ENCODE assay signal across 29 cellular contexts in the genomic region with DNA sequence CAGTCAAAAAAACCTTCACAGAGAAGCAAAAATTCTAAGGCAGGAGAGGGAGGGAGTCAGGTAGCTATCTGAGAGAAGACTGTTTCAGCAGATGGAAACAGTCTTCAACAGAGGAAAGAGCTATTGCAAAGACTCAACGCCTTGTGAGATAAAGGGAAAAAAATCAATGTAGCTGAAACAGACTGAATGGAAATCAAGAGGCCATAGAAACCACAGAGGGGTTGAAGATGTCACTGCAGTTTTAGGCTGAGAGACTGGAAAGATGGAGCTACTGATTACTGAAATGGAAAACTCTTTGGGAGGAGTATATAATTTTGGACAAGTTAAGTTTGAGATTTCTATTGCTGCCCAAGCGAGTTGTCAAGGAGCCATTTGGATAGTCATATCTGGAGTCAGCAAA. TPM values are rescaled to one million over a fixed set of nuclear protein-coding genes. Genes with fewer than 3 reads are reported as not detected.
"Had no signal": no experiment of that assay in that cellular context is flagged by ENCODE, and none has a peak within 500 bp of the region (broad histone marks: within the 10 kb centered on the region; RNA-seq: fewer than 3 reads in every experiment).

No MANE protein-coding gene starts in this region.

- H3K4me1 Mint-ChIP-seq: activated B cell treated with CpG ODN at 0.5 μM for 24 hours; activated naive CD4-positive, alpha-beta T cell treated with anti-CD3 and anti-CD28 coated beads, Interleukin-2, amount 50 U/mL, for 24 hours; activated naive CD8-positive, alpha-beta T cell treated with anti-CD3 and anti-CD28 coated beads, Interleukin-2, amount 50 U/mL, for 24 hours; mesothelial cell of epicardium; naive B cell; nephron progenitor cell; stimulated activated effector memory CD8-positive, alpha-beta T cell treated with anti-CD3 and anti-CD28 coated beads, Interleukin-12 subunit alpha, Interleukin-12 subunit beta, amount 100 ng/mL, for 72 hours had no signal

- ATAC-seq: activated CD8-positive, alpha-beta memory T cell treated with anti-CD3 and anti-CD28 coated beads, Interleukin-2, amount 10 ng/mL, durations not matched to agents 7 days and 5 days; activated CD8-positive, alpha-beta T cell treated with anti-CD3 and anti-CD28 coated beads, Interleukin-2, amount 10 ng/mL, durations not matched to agents 7 days and 5 days; activated naive CD8-positive, alpha-beta T cell treated with anti-CD3 and anti-CD28 coated beads, Interleukin-2, amount 50 U/mL, for 24 hours; gastroesophageal sphincter; left colon; psoas muscle; stimulated activated effector memory CD8-positive, alpha-beta T cell treated with anti-CD3 and anti-CD28 coated beads, Interleukin-12 subunit alpha, Interleukin-12 subunit beta, amount 100 ng/mL, for 72 hours had no signal

- H3K4me3 Mint-ChIP-seq: activated B cell treated with CpG ODN at 0.5 μM for 24 hours; activated CD8-positive, alpha-beta memory T cell treated with anti-CD3 and anti-CD28 coated beads, Interleukin-2, amount 10 ng/mL, durations not matched to agents 7 days and 5 days; activated CD8-positive, alpha-beta T cell treated with anti-CD3 and anti-CD28 coated beads, Interleukin-2, amount 10 ng/mL, durations not matched to agents 7 days and 5 days; activated naive CD4-positive, alpha-beta T cell treated with anti-CD3 and anti-CD28 coated beads, Interleukin-2, amount 50 U/mL, for 24 hours; activated naive CD8-positive, alpha-beta T cell treated with anti-CD3 and anti-CD28 coated beads, Interleukin-2, amount 50 U/mL, for 24 hours; mesothelial cell of epicardium; naive B cell; nephron progenitor cell; stimulated activated effector memory CD8-positive, alpha-beta T cell treated with anti-CD3 and anti-CD28 coated beads, Interleukin-12 subunit alpha, Interleukin-12 subunit beta, amount 100 ng/mL, for 72 hours; stimulated activated naive CD8-positive, alpha-beta T cell treated with anti-CD3 and anti-CD28 coated beads, Interleukin-15, Interleukin-2, amounts not matched to agents 100 ng/mL and 50 ng/mL, for 24 hours had no signal

- H3K27me3 ChIP-seq: gastroesophageal sphincter, sigmoid colon had no signal

- H2AFZ ChIP-seq: parathyroid adenoma had no signal

- H3K4me1 ChIP-seq: parathyroid adenoma, psoas muscle had no signal

- H3K36me3 Mint-ChIP-seq: activated naive CD4-positive, alpha-beta T cell treated with anti-CD3 and anti-CD28 coated beads, Interleukin-2, amount 50 U/mL, for 24 hours; mesothelial cell of epicardium; naive B cell; stimulated activated effector memory CD8-positive, alpha-beta T cell treated with anti-CD3 and anti-CD28 coated beads, Interleukin-12 subunit alpha, Interleukin-12 subunit beta, amount 100 ng/mL, for 72 hours had no signal

- H3K27ac ChIP-seq: gastroesophageal sphincter, parathyroid adenoma, psoas muscle, sigmoid colon, thoracic aorta had no signal

- H3K36me3 ChIP-seq: gastroesophageal sphincter, sigmoid colon, thoracic aorta had no signal

- H3K9me3 ChIP-seq: gastroesophageal sphincter, psoas muscle, sigmoid colon, thoracic aorta had no signal

- H3K9me3 Mint-ChIP-seq: activated B cell treated with CpG ODN at 0.5 μM for 24 hours; activated naive CD4-positive, alpha-beta T cell treated with anti-CD3 and anti-CD28 coated beads, Interleukin-2, amount 50 U/mL, for 24 hours; activated naive CD8-positive, alpha-beta T cell treated with anti-CD3 and anti-CD28 coated beads, Interleukin-2, amount 50 U/mL, for 24 hours; activated T-helper 2 cell treated with anti-CD3 and anti-CD28 coated beads, Interferon-gamma antibody, Interleukin-2, Interleukin-4, amounts not matched to agents 10 μg/mL and 5 μg/mL and 100 μg/mL, durations not matched to agents 14 hours and 24 hours and 36 hours; mesothelial cell of epicardium; nephron progenitor cell; stimulated activated effector memory CD8-positive, alpha-beta T cell treated with anti-CD3 and anti-CD28 coated beads, Interleukin-12 subunit alpha, Interleukin-12 subunit beta, amount 100 ng/mL, for 72 hours; stimulated activated naive CD8-positive, alpha-beta T cell treated with anti-CD3 and anti-CD28 coated beads, Interleukin-15, Interleukin-2, amounts not matched to agents 100 ng/mL and 50 ng/mL, for 24 hours had no signal

- DNase-seq: activated B cell treated with CpG ODN at 0.5 μM for 24 hours; activated CD4-positive, alpha-beta T cell treated with anti-CD3 and anti-CD28 coated beads, Interleukin-2, amount 50 U/mL, for 1 hour; activated CD8-positive, alpha-beta memory T cell treated with anti-CD3 and anti-CD28 coated beads, Interleukin-2, amount 10 ng/mL, durations not matched to agents 7 days and 5 days; activated CD8-positive, alpha-beta T cell treated with anti-CD3 and anti-CD28 coated beads, Interleukin-2, amount 10 ng/mL, durations not matched to agents 7 days and 5 days; activated naive CD8-positive, alpha-beta T cell treated with anti-CD3 and anti-CD28 coated beads, Interleukin-2, amount 50 U/mL, for 24 hours; activated T-cell treated with anti-CD3 and anti-CD28 coated beads, Interleukin-2, amount 50 U/mL, for 48 hours; amygdala; caudate nucleus; effector CD4-positive, alpha-beta T cell; erythroblast; hippocampal formation; kidney; left colon; naive B cell; nephron progenitor cell; occipital lobe; psoas muscle; sigmoid colon; small intestine; stimulated activated CD4-positive, alpha-beta T cell treated with anti-CD3 and anti-CD28 coated beads, Interleukin-4, amount 100 ng/mL, for 24 hours; trophoblast cell had no signal

- H3K9ac ChIP-seq: parathyroid adenoma had no signal

- H3K27me3 Mint-ChIP-seq: activated B cell treated with CpG ODN at 0.5 μM for 24 hours; activated CD8-positive, alpha-beta memory T cell treated with anti-CD3 and anti-CD28 coated beads, Interleukin-2, amount 10 ng/mL, durations not matched to agents 7 days and 5 days; activated naive CD8-positive, alpha-beta T cell treated with anti-CD3 and anti-CD28 coated beads, Interleukin-2, amount 50 U/mL, for 24 hours; naive B cell; stimulated activated naive CD8-positive, alpha-beta T cell treated with anti-CD3 and anti-CD28 coated beads, Interleukin-15, Interleukin-2, amounts not matched to agents 100 ng/mL and 50 ng/mL, for 24 hours had no signal

- H3K79me2 ChIP-seq: parathyroid adenoma had no signal

- H3K27ac Mint-ChIP-seq: activated B cell treated with CpG ODN at 0.5 μM for 24 hours; activated CD8-positive, alpha-beta memory T cell treated with anti-CD3 and anti-CD28 coated beads, Interleukin-2, amount 10 ng/mL, durations not matched to agents 7 days and 5 days; activated CD8-positive, alpha-beta T cell treated with anti-CD3 and anti-CD28 coated beads, Interleukin-2, amount 10 ng/mL, durations not matched to agents 7 days and 5 days; activated naive CD4-positive, alpha-beta T cell treated with anti-CD3 and anti-CD28 coated beads, Interleukin-2, amount 50 U/mL, for 24 hours; activated naive CD8-positive, alpha-beta T cell treated with anti-CD3 and anti-CD28 coated beads, Interleukin-2, amount 50 U/mL, for 24 hours; activated T-helper 2 cell treated with anti-CD3 and anti-CD28 coated beads, Interferon-gamma antibody, Interleukin-2, Interleukin-4, amounts not matched to agents 10 μg/mL and 5 μg/mL and 100 μg/mL, durations not matched to agents 14 hours and 24 hours and 36 hours; mesothelial cell of epicardium; nephron progenitor cell; stimulated activated effector memory CD8-positive, alpha-beta T cell treated with anti-CD3 and anti-CD28 coated beads, Interleukin-12 subunit alpha, Interleukin-12 subunit beta, amount 100 ng/mL, for 72 hours; stimulated activated naive CD8-positive, alpha-beta T cell treated with anti-CD3 and anti-CD28 coated beads, Interleukin-15, Interleukin-2, amounts not matched to agents 100 ng/mL and 50 ng/mL, for 24 hours had no signal

- H3K4me3 ChIP-seq: gastroesophageal sphincter, psoas muscle, sigmoid colon, thoracic aorta had no signal

RNA-seq across cellular contexts. Expression of a gene that starts 28.4 kb away (rescaled TPM):
- total RNA-seq: activated CD8-positive, alpha-beta T cell treated with anti-CD3 and anti-CD28 coated beads, Interleukin-2, amount 10 ng/mL, durations not matched to agents 7 days and 5 days had no signal
